ENCODE assay signal across 8 cellular contexts in the genomic region with DNA sequence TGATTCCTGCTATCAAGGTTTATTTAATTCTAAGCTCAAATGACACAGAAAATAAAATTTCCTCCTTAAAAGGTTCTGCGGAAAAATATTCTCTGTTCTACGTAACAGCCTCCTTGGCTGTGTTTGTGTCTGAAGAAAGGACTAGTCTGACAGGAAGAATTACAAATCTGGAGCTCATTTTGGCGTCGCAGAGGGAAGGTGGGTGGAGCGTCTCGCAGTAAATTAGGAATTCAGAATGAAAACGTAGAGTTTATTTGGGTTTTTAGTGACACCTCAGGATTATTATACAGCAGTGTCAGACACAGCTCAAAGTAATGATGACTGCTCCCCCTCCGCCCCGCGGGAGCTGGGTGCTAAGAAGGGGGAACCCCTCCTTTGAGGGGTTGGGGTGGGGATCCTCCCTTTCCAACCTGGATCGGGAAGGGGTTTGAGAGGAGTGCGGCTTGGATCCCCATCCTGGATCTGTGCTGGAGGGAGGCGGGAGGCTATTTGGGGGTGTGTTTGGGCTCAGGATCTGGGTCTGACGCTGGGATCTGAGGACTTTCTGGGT. TPM values are rescaled to one million over a fixed set of nuclear protein-coding genes. Genes with fewer than 3 reads are reported as not detected.
DNase-seq lines count a peak whose midpoint lies in the region; ATAC-seq and TF ChIP-seq lines count a peak whose summit lies in the region.

No MANE protein-coding gene starts in this region.

- TF ChIP-seq POLR2A in HCT116 (IDR thresholded peaks at IDR 0.05; ENCODE audit: borderline replicate concordance, extremely low read depth, insufficient read depth, insufficient read length) (no peak), GM18505 (IDR thresholded peaks at IDR 0.05; ENCODE audit: borderline replicate concordance, extremely low read depth, insufficient read depth, insufficient read length) (no peak)

- H3K27me3 ChIP-seq in HCT116 (ENCODE audit: insufficient read depth, low read length) (no peaks in the 10 kb centered on the region), heart right ventricle (no peaks in the 10 kb centered on the region)

- H3K4me1 ChIP-seq in HCT116 (ENCODE audit: control insufficient read depth in 1 of 2, insufficient read depth in 2 of 2, low read length in 2 of 2) (peaks cover 0 to 18% of the 10 kb centered on the region in 2 experiments; a peak in 3 of 4 replicates), heart right ventricle (peaks cover 6 to 49% (median 42%) of the 10 kb centered on the region in 9 donors)

- peak overlapping the region; percentile 40 to 60 for H3K4me3 ChIP-seq in HCT116 (replicated peaks in 1 of 2; ENCODE audit: low read depth in 1 of 2, low read length in 2 of 2)
- H3K4me3 ChIP-seq in heart right ventricle: peak overlapping the region; percentile 37 to 95 (median 75)

- H4K20me1 ChIP-seq in HCT116 (ENCODE audit: insufficient read depth): no peaks in the 10 kb centered on the region

- ATAC-seq in HCT116 (no peak), heart right ventricle (peak in 5 of 8 donors; percentile 1 to 43 (median 24)), GM18505 (IDR thresholded peaks at IDR 0.05; ENCODE audit: unreplicated experiment) (no peak)

- intact Hi-C loops in HCT116 (cut with micrococcal nuclease) (no loop called here), heart right ventricle (cut with DNase I) (loop anchor here in 1 of 10 donors (10.0 kb wide), 1 partner anchor 99 kb away; no protein-coding TSS in a partner anchor)

- peak overlapping the region; percentile 89 for H3K4me2 ChIP-seq in HCT116 (ENCODE audit: low read length)

- WGBS in heart right ventricle, 2 donors: 18 to 29% methylated on average over 14 of the region's 14 CpGs

- peak overlapping the region; percentile 47 for H3K9ac ChIP-seq in HCT116 (ENCODE audit: low read length)

- H3K79me2 ChIP-seq in HCT116 (ENCODE audit: insufficient read depth, low read length): 0 out of 2 replicates have a peak, but pooled peaks cover 2% of the 10 kb centered on the region

- DNase-seq in HCT116 (ENCODE audit: low read depth, low spot score) (no peak), activated gamma-delta T cell (lab: John Stamatoyannopoulos, UW) (peak; percentile 7), heart right ventricle (peak; percentile 15 to 31), putamen (ENCODE audit: low spot score) (peak; percentile 49), NOMO-1 (lab: John Stamatoyannopoulos, UW; ENCODE audit: unreplicated experiment in 2 of 2) (no peak), glomerular visceral epithelial cell (ENCODE audit: extremely low spot score) (no peak), SHP77 (lab: John Stamatoyannopoulos, UW) (no peak)

- TF ChIP-seq CTCF in HCT116 (IDR thresholded peaks at IDR 0.05 in 2 of 3, conservative IDR thresholded peaks at IDR 0.05 in 1 of 3; ENCODE audit: borderline replicate concordance in 1 of 3, insufficient read depth in 1 of 3, low read depth in 2 of 3, low read length in 2 of 3) (no peak), heart right ventricle (IDR thresholded peaks at IDR 0.05) (no peak)

- no peak for TF ChIP-seq RAD21 in HCT116 (IDR thresholded peaks at IDR 0.05; ENCODE audit: low read depth)

- RAD21 ChIA-PET in HCT116 (lab: Charles Lee; ENCODE audit: low non-redundant PET in 1 of 2, low total read pairs in 2 of 2, uncharacterized antibody in 2 of 2, unreplicated experiment in 2 of 2): no interaction called here

- H3K27ac ChIP-seq in HCT116 (ENCODE audit: low read depth, low read length): peak overlapping the region; percentile 16; the same call in 1 of the 2 replicates
- H3K27ac ChIP-seq in heart right ventricle: peak overlapping the region; percentile 50 to 96 (median 88)

- CTCF ChIA-PET in HCT116 (lab: Charles Lee): no interaction called here

- POLR2A ChIA-PET in HCT116 (lab: Charles Lee): no interaction called here

- no peaks in the 10 kb centered on the region for H3K9me2 ChIP-seq in HCT116 (ENCODE audit: insufficient read depth)

- BruUV-seq in HCT116 (replicated peaks; lab: Mats Ljungman, UMichigan): no TSS peak

- H3K36me3 ChIP-seq in HCT116 (ENCODE audit: control insufficient read depth in 1 of 2, insufficient read depth in 2 of 2, low read length in 2 of 2) (no peaks in the 10 kb centered on the region), heart right ventricle (no peaks in the 10 kb centered on the region)

- peak overlapping the region; percentile 36 for H2AFZ ChIP-seq in HCT116 (ENCODE audit: low read depth, low read length, poor library complexity, severe bottlenecking)

- no peaks in the 10 kb centered on the region for H3K9me3 ChIP-seq in HCT116 (ENCODE audit: control insufficient read depth in 1 of 2, insufficient read depth in 1 of 2, low read depth in 1 of 2, low read length in 2 of 2)
- H3K9me3 ChIP-seq in heart right ventricle: peaks cover 0 to 3% (median 0%) of the 10 kb centered on the region in 11 donors

TF ChIP-seq in HCT116, 20 proteins besides CTCF, POLR2A, EP300 and RAD21:
- TF ChIP-seq EZH2 (IDR thresholded peaks at IDR 0.05): no peak
- no peak for TF ChIP-seq YY1 (IDR thresholded peaks at IDR 0.05; ENCODE audit: extremely low read depth, insufficient replicate concordance, low read depth, low read length)
- TF ChIP-seq EGR1 (IDR thresholded peaks at IDR 0.05; ENCODE audit: low read depth): no peak
- TF ChIP-seq ZFX (IDR thresholded peaks at IDR 0.05): no peak
- TF ChIP-seq, protein P1, sequence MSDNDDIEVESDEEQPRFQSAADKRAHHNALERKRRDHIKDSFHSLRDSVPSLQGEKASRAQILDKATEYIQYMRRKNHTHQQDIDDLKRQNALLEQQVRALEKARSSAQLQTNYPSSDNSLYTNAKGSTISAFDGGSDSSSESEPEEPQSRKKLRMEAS (IDR thresholded peaks at IDR 0.05): no peak
- TF ChIP-seq SIN3A (IDR thresholded peaks at IDR 0.05; ENCODE audit: low read depth): no peak
- no peak for TF ChIP-seq EZH2phosphoT487 (IDR thresholded peaks at IDR 0.05; ENCODE audit: borderline replicate concordance)
- TF ChIP-seq POLR2AphosphoS5 (IDR thresholded peaks at IDR 0.05; ENCODE audit: low read depth, low read length): no peak
- TF ChIP-seq FOSL1 (IDR thresholded peaks at IDR 0.05; ENCODE audit: low read depth): no peak
- TF ChIP-seq, protein P2, sequence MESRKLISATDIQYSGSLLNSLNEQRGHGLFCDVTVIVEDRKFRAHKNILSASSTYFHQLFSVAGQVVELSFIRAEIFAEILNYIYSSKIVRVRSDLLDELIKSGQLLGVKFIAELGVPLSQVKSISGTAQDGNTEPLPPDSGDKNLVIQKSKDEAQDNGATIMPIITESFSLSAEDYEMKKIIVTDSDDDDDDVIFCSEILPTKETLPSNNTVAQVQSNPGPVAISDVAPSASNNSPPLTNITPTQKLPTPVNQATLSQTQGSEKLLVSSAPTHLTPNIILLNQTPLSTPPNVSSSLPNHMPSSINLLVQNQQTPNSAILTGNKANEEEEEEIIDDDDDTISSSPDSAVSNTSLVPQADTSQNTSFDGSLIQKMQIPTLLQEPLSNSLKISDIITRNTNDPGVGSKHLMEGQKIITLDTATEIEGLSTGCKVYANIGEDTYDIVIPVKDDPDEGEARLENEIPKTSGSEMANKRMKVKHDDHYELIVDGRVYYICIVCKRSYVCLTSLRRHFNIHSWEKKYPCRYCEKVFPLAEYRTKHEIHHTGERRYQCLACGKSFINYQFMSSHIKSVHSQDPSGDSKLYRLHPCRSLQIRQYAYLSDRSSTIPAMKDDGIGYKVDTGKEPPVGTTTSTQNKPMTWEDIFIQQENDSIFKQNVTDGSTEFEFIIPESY (IDR thresholded peaks at IDR 0.05; ENCODE audit: extremely low read depth, insufficient replicate concordance, low read length): no peak
- no peak for TF ChIP-seq ZNF274 (IDR thresholded peaks at IDR 0.05; ENCODE audit: low read depth, low read length)
- TF ChIP-seq SP1 (IDR thresholded peaks at IDR 0.05; ENCODE audit: low read depth): no peak
- TF ChIP-seq SRF (IDR thresholded peaks at IDR 0.05; ENCODE audit: low read depth): no peak
- TF ChIP-seq ELF1 (IDR thresholded peaks at IDR 0.05; ENCODE audit: borderline replicate concordance, low read depth): no peak

RNA-seq across cellular contexts. Expression of a gene that starts 0.9 kb away (rescaled TPM):
- 26.6 TPM for total RNA-seq in HCT116 (2021; ENCODE audit: unreplicated experiment)
- polyA plus RNA-seq in HCT116 (2012): 8.8 and 11.1 TPM in 2 replicates
- 10 to 100 TPM; 10.7 to 25.4 (median 15.0) TPM for total RNA-seq in heart right ventricle
- 1 to 10 TPM; 4.9 to 5.9 TPM for polyA plus RNA-seq in heart right ventricle

Comparison
In these comparisons a context has a peak if more than half of its experiments do, and no peak if none do; other contexts are left out.
1. ATAC-seq: peak in heart right ventricle (5 of 8); none in HCT116 (single experiment) and GM18505 (single experiment).
2. DNase-seq: peak in activated gamma-delta T cell (single experiment), heart right ventricle (2 of 2) and putamen (single experiment); none in HCT116 (single experiment), NOMO-1 (0 of 2), glomerular visceral epithelial cell (single experiment) and SHP77 (0 of 2).